Comparison of ENCODE assay signal across 8 cellular contexts in genomic region chr19:12995596-12996541, GRCh38. TPM values are rescaled to one million over a fixed set of nuclear protein-coding genes. Genes with fewer than 3 reads are reported as not detected.
DNase-seq lines count a peak whose midpoint lies in the region; ATAC-seq and TF ChIP-seq lines count a peak whose summit lies in the region.

No MANE protein-coding gene starts in this region.

- in situ Hi-C loops in mammary epithelial cell (cut with MboI; ENCODE audit: low sequenced_read_pairs in 2 of 2): loop anchor here in 1 of 2 donors (25.0 kb wide), 1 partner anchor 591 kb away; no protein-coding TSS in a partner anchor

- peak overlapping the region; percentile 37 for H3K9ac ChIP-seq in mammary epithelial cell (ENCODE audit: insufficient read depth, low read length)

- H2AFZ ChIP-seq in mammary epithelial cell (ENCODE audit: low read depth, low read length): peak overlapping the region; percentile 78

- H4K20me1 ChIP-seq in mammary epithelial cell (ENCODE audit: insufficient read depth, low read length): no peaks in the 10 kb centered on the region

- peaks cover 31% of the 10 kb centered on the region for H3K27me3 Mint-ChIP-seq in CD4-positive, CD25-positive, alpha-beta regulatory T cell

- dilution Hi-C loops in mammary epithelial cell (cut with HindIII; ENCODE audit: low sequenced_read_pairs): loop anchor here (5.0 kb wide), 1 partner anchor 76 kb away; no protein-coding TSS in a partner anchor

- intact Hi-C loops in mammary epithelial cell (cut with micrococcal nuclease) (loop anchor here (2.0 kb wide), 1 partner anchor 27 kb away; no protein-coding TSS in a partner anchor), right lobe of liver (cut with DNase I) (no loop called here)

- H3K4me1 Mint-ChIP-seq in CD4-positive, CD25-positive, alpha-beta regulatory T cell: peaks cover 0 to 17% (median 6%) of the 10 kb centered on the region in 4 donors

- CTCF ChIA-PET in mammary epithelial cell (lab: Charles Lee; ENCODE audit: low non-redundant PET): no interaction called here

- no peak for ATAC-seq in CD4-positive, CD25-positive, alpha-beta regulatory T cell (ENCODE audit: low read depth in 2 of 2)
- ATAC-seq in right lobe of liver: peak; percentile 30 to 59 (median 37)

- H3K4me1 ChIP-seq in CD4-positive, CD25-positive, alpha-beta regulatory T cell (ENCODE audit: control insufficient read depth, insufficient read depth, low read length, poor library complexity, severe bottlenecking): peaks cover 6% of the 10 kb centered on the region
- H3K4me1 ChIP-seq in mammary epithelial cell (ENCODE audit: insufficient read depth, low read length) (peaks cover 19% of the 10 kb centered on the region), right lobe of liver (peaks cover 0 to 11% (median 3%) of the 10 kb centered on the region in 4 donors), thymus (ENCODE audit: control insufficient read depth, insufficient read depth, low read length) (no peaks in the 10 kb centered on the region)

- H3K4me3 ChIP-seq in CD4-positive, CD25-positive, alpha-beta regulatory T cell (ENCODE audit: low read depth, low read length): no peak overlapping the region
- H3K4me3 ChIP-seq in mammary epithelial cell (replicated peaks in 1 of 3; ENCODE audit: insufficient read depth in 1 of 3, low read depth in 2 of 3, low read length in 3 of 3) (peak overlapping the region; percentile 55 to 97 (median 91)), right lobe of liver (peak overlapping the region; percentile 66 to 69 (median 68)), thymus (ENCODE audit: low read length) (peak overlapping the region; percentile 77)

- peaks cover 54% of the 10 kb centered on the region for H3K79me2 ChIP-seq in mammary epithelial cell (ENCODE audit: insufficient read depth, low read length)

- H3K4me2 ChIP-seq in mammary epithelial cell (ENCODE audit: insufficient read depth, low read depth, low read length): peak overlapping the region; percentile 99

- peaks cover 0 to 3% (median 0%) of the 10 kb centered on the region in 7 donors for H3K9me3 Mint-ChIP-seq in CD4-positive, CD25-positive, alpha-beta regulatory T cell

- no peak overlapping the region for H3K27ac ChIP-seq in CD4-positive, CD25-positive, alpha-beta regulatory T cell (ENCODE audit: insufficient read depth, low read length, poor library complexity, severe bottlenecking)
- peak overlapping the region; percentile 47 for H3K27ac ChIP-seq in mammary epithelial cell (ENCODE audit: insufficient read depth, low read depth, low read length)
- H3K27ac ChIP-seq in right lobe of liver: peak overlapping the region in 2 of 3 donors; percentile 16 to 44
- peak overlapping the region; percentile 8 for H3K27ac ChIP-seq in thymus (ENCODE audit: low read depth)

- BruUV-seq in mammary epithelial cell (replicated peaks; lab: Mats Ljungman, UMichigan): no TSS peak

- no peaks in the 10 kb centered on the region for H3K9me3 ChIP-seq in CD4-positive, CD25-positive, alpha-beta regulatory T cell (ENCODE audit: control insufficient read depth in 2 of 2, low read length in 2 of 2)
- H3K9me3 ChIP-seq in mammary epithelial cell (replicated peaks; ENCODE audit: insufficient read depth, low read length) (no peaks in the 10 kb centered on the region), right lobe of liver (no peaks in the 10 kb centered on the region), thymus (ENCODE audit: control insufficient read depth) (no peaks in the 10 kb centered on the region)

- H3K36me3 ChIP-seq in CD4-positive, CD25-positive, alpha-beta regulatory T cell (ENCODE audit: control insufficient read depth, insufficient read depth, low read length): no peaks in the 10 kb centered on the region
- peaks cover 6% of the 10 kb centered on the region for H3K36me3 ChIP-seq in mammary epithelial cell (ENCODE audit: insufficient read depth, low read length)
- H3K36me3 ChIP-seq in right lobe of liver: no peaks in the 10 kb centered on the region
- no peaks in the 10 kb centered on the region for H3K36me3 ChIP-seq in thymus (ENCODE audit: control insufficient read depth, insufficient read depth)

- no peak for TF ChIP-seq POLR2A in right lobe of liver (IDR thresholded peaks at IDR 0.05)

- peak overlapping the region in 1 of 3 donors; percentile 92 for H3K27ac Mint-ChIP-seq in CD4-positive, CD25-positive, alpha-beta regulatory T cell

- WGBS in mammary epithelial cell (ENCODE audit: low coverage, missing lambda C conversion rate): 0% methylated on average over 5 of the region's 138 CpGs
- WGBS in right lobe of liver (ENCODE audit: insufficient coverage, low coverage, low lambda C conversion rate, missing lambda C conversion rate): 4% methylated on average over 5 of the region's 138 CpGs
- 2% methylated on average over 138 of the region's 138 CpGs for WGBS in thymus

- DNase-seq in CD4-positive, CD25-positive, alpha-beta regulatory T cell: no peak
- DNase-seq in HuH-7 (ENCODE audit: low spot score) (peak; percentile 52), mammary epithelial cell (peak; percentile 47), right lobe of liver (peak in 2 of 3 donors; percentile 47 to 48), NCI-H1048 (lab: John Stamatoyannopoulos, UW) (no peak), NCI-H446 treated with DMSO at 0.1 percent for 48 hours (lab: John Stamatoyannopoulos, UW) (no peak)
- no peak for DNase-seq in stimulated activated CD4-positive, alpha-beta T cell treated with anti-CD3 and anti-CD28 coated beads, Interleukin-2, amount 100 ng/mL, for 48 hours

- TF ChIP-seq CTCF in mammary epithelial cell (conservative IDR thresholded peaks at IDR 0.05 in 1 of 2, IDR thresholded peaks at IDR 0.05 in 1 of 2; ENCODE audit: extremely low read depth in 1 of 2, insufficient read depth in 1 of 2, low read depth in 1 of 2, low read length in 2 of 2) (no peak), right lobe of liver (IDR thresholded peaks at IDR 0.05) (no peak)

- peak overlapping the region in 3 of 4 donors; percentile 75 to 81 (median 76) for H3K4me3 Mint-ChIP-seq in CD4-positive, CD25-positive, alpha-beta regulatory T cell

- H3K27me3 ChIP-seq in CD4-positive, CD25-positive, alpha-beta regulatory T cell (ENCODE audit: control insufficient read depth, insufficient read depth, low read length): peaks cover 3% of the 10 kb centered on the region
- H3K27me3 ChIP-seq in mammary epithelial cell (ENCODE audit: insufficient read depth, low read length): no peaks in the 10 kb centered on the region
- H3K27me3 ChIP-seq in right lobe of liver: no peaks in the 10 kb centered on the region
- peaks cover 20% of the 10 kb centered on the region for H3K27me3 ChIP-seq in thymus (ENCODE audit: control insufficient read depth, insufficient read depth)

- peaks cover 4% of the 10 kb centered on the region for H3K36me3 Mint-ChIP-seq in CD4-positive, CD25-positive, alpha-beta regulatory T cell

RNA-seq across cellular contexts. Expression of gene NFIX, which starts 0.6 kb away (rescaled TPM):
- 1.2 TPM for total RNA-seq in CD4-positive, CD25-positive, alpha-beta regulatory T cell
- polyA plus RNA-seq in CD4-positive, CD25-positive, alpha-beta regulatory T cell: under 1 TPM in 1 of 4 donors, not detected in 3; 0.15 TPM
- 10 to 100 TPM; 43.2 to 76.1 TPM for total RNA-seq in mammary epithelial cell
- polyA plus RNA-seq in mammary epithelial cell: 24.5 TPM
- polyA minus RNA-seq in mammary epithelial cell: 215 TPM
- total RNA-seq in right lobe of liver: 10 to 100 TPM; 20.3 to 40.0 (median 26.7) TPM
- 10.5 TPM for polyA plus RNA-seq in thymus

RNA-seq across cellular contexts. Expression of gene DAND5, which starts 26.5 kb away (rescaled TPM):
- total RNA-seq in CD4-positive, CD25-positive, alpha-beta regulatory T cell: not detected
- not detected for polyA plus RNA-seq in CD4-positive, CD25-positive, alpha-beta regulatory T cell
- under 1 TPM; under 0.01 to 0.28 TPM for total RNA-seq in mammary epithelial cell
- polyA plus RNA-seq in mammary epithelial cell: 0.07 TPM
- polyA minus RNA-seq in mammary epithelial cell: not detected
- total RNA-seq in right lobe of liver: not detected
- 0.09 TPM for polyA plus RNA-seq in thymus

RNA-seq across cellular contexts. Expression of gene GADD45GIP1, which starts 38.8 kb away (rescaled TPM):
- total RNA-seq in CD4-positive, CD25-positive, alpha-beta regulatory T cell: 7.4 TPM
- 10 to 100 TPM; 57.2 to 71.9 (median 66.6) TPM for polyA plus RNA-seq in CD4-positive, CD25-positive, alpha-beta regulatory T cell
- total RNA-seq in mammary epithelial cell (10 to 100 TPM; 11.5 to 34.5 TPM), right lobe of liver (10 to 100 TPM in 3 of 6 experiments, 1 to 10 TPM in 3; 7.7 to 29.3 (median 10.0) TPM)
- polyA plus RNA-seq in mammary epithelial cell (35.6 TPM), thymus (27.2 TPM)
- polyA minus RNA-seq in mammary epithelial cell: 13.5 TPM

RNA-seq across cellular contexts. Expression of gene RAD23A, which starts 50.2 kb away (rescaled TPM):
- total RNA-seq in CD4-positive, CD25-positive, alpha-beta regulatory T cell: 80.9 TPM
- 10 to 100 TPM; 73.8 to 85.0 (median 78.1) TPM for polyA plus RNA-seq in CD4-positive, CD25-positive, alpha-beta regulatory T cell
- total RNA-seq in mammary epithelial cell (100 to 1,000 TPM; 101 to 123 TPM), right lobe of liver (10 to 100 TPM; 37.8 to 69.0 (median 52.9) TPM)
- polyA plus RNA-seq in mammary epithelial cell (95.0 TPM), thymus (128 TPM)
- polyA minus RNA-seq in mammary epithelial cell: 148 TPM

RNA-seq across cellular contexts. Expression of gene CALR, which starts 57.5 kb away (rescaled TPM):
- total RNA-seq in CD4-positive, CD25-positive, alpha-beta regulatory T cell: 484 TPM
- 100 to 1,000 TPM; 113 to 172 (median 149) TPM for polyA plus RNA-seq in CD4-positive, CD25-positive, alpha-beta regulatory T cell
- total RNA-seq in mammary epithelial cell (1,000 to 10,000 TPM; 1,117 to 1,135 TPM), right lobe of liver (1,000 to 10,000 TPM in 3 of 6 experiments, 100 to 1,000 TPM in 3; 771 to 1,471 (median 1,008) TPM)
- polyA plus RNA-seq in mammary epithelial cell (1,343 TPM), thymus (189 TPM)
- 1,452 TPM for polyA minus RNA-seq in mammary epithelial cell

Comparison
In these comparisons a context has a peak if more than half of its experiments do, and no peak if none do; other contexts are left out.
1. ATAC-seq: peak in right lobe of liver (4 of 4); none in CD4-positive, CD25-positive, alpha-beta regulatory T cell (0 of 2).
2. DNase-seq: peak in HuH-7 (single experiment), mammary epithelial cell (single experiment) and right lobe of liver (2 of 3); none in CD4-positive, CD25-positive, alpha-beta regulatory T cell (0 of 3), NCI-H1048 (single experiment), NCI-H446 treated with DMSO at 0.1 percent for 48 hours (single experiment) and stimulated activated CD4-positive, alpha-beta T cell treated with anti-CD3 and anti-CD28 coated beads, Interleukin-2, amount 100 ng/mL, for 48 hours (0 of 2).